In the genomic region with DNA sequence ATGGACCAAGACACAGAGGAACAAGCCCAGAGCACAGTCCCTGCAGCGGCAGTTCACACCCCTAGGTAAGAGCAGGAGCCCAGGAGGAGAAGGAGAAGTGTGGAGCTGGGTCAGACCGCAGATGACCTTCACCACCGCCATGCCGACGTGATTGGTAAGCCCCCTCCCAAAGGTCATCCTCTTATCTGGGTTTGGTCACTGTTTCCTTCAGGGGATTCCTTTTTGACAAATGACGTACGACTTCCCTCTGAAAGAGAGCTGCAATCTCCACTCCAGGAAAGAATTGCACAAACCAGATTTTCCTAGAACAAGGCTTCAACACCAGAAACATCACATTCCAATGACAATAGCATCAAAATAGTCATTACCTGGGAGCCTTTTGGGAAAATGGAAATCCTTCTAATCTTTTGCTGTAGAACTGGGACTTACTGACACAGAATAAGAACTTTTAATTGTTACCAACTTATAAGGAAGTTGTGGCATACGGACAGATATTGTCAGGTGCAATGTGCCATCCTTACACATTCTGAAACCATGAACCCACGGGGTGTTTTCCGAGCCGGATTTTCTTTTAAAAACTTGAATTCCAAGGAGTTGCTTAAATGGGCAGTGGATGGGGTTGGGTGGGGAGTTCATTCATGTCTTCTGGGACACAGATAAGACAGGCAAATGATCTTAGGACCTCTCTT, we compare ENCODE assay signal across 26 cellular contexts. TPM values are rescaled to one million over a fixed set of nuclear protein-coding genes. Genes with fewer than 3 reads are reported as not detected.
DNase-seq lines count a peak whose midpoint lies in the region; TF ChIP-seq lines count a peak whose summit lies in the region.
"Had no signal": no experiment of that assay in that cellular context is flagged by ENCODE, and none has a peak within 500 bp of the region (broad histone marks: within the 10 kb centered on the region; RNA-seq: fewer than 3 reads in every experiment).

No MANE protein-coding gene starts in this region.

- no peak overlapping the region for H4K91ac ChIP-seq in neuronal stem cell (ENCODE audit: low read depth, low read length, poor library complexity)

- H3K9me3 ChIP-seq in neuronal stem cell (replicated peaks in 1 of 2; ENCODE audit: control insufficient read depth in 2 of 2, insufficient read depth in 1 of 2, low read depth in 1 of 2, low read length in 2 of 2), result no peaks in the 10 kb centered on the region
- H3K9me3 ChIP-seq: BLaER1, Peyer's patch had no signal

- peaks cover 0 to 8% (median 0%) of the 10 kb centered on the region in 3 experiments for H3K27me3 ChIP-seq in neuronal stem cell (ENCODE audit: control insufficient read depth in 3 of 3, insufficient read depth in 3 of 3, low read depth in 1 of 3, low read length in 3 of 3)
- H3K27me3 ChIP-seq: BLaER1, Peyer's patch had no signal

- H2BK12ac ChIP-seq in neuronal stem cell (ENCODE audit: low read length), result peak overlapping the region; percentile 63

- H3K23ac ChIP-seq in neuronal stem cell (ENCODE audit: low read depth, low read length, poor library complexity), result no peak overlapping the region

- WGBS in neuronal stem cell (ENCODE audit: extremely low coverage in 2 of 2, insufficient read length in 2 of 2, insufficient replicate concordance in 1 of 2), 2 donors, result no CpG with 5 or more reads among the region's 11 CpGs

- no peak overlapping the region for H3K4me2 ChIP-seq in neuronal stem cell (ENCODE audit: insufficient read depth, low read length, poor library complexity, severe bottlenecking)
- H3K4me2 ChIP-seq: BLaER1 had no signal

- H4K8ac ChIP-seq in neuronal stem cell (ENCODE audit: low read depth, low read length), result no peak overlapping the region

- no peak overlapping the region for H2BK5ac ChIP-seq in neuronal stem cell (ENCODE audit: low read length)

- no peak overlapping the region for H2BK15ac ChIP-seq in neuronal stem cell (ENCODE audit: low read length)

- H3K27ac ChIP-seq in neuronal stem cell (replicated peaks; ENCODE audit: low read length), result no peak overlapping the region
- H3K27ac ChIP-seq: BLaER1, GM23248, Peyer's patch, SK-N-MC had no signal

- H2BK120ac ChIP-seq in neuronal stem cell (ENCODE audit: low read depth, low read length), result no peak overlapping the region

- DNase-seq in A172 (ENCODE audit: low spot score) (peak; percentile 52), NCI-H226 (peak; percentile 51), fibroblast of pulmonary artery (ENCODE audit: low read depth) (peak; percentile 32), neuronal stem cell (ENCODE audit: low spot score) (no peak), ecto neural progenitor cell (ENCODE audit: low spot score) (no peak), NCI-H524 (lab: John Stamatoyannopoulos, UW) (no peak)
- DNase-seq in stimulated activated CD4-positive, alpha-beta T cell treated with anti-CD3 and anti-CD28 coated beads, Interleukin-2, amount 100 ng/mL, for 48 hours, result no peak
- DNase-seq: CD4-positive, CD25-positive, alpha-beta regulatory T cell; COR-L47; DMS53; GM23248; H7; Kasumi-1; MV-4-11; NCI-H1105; NCI-H1436 treated with DMSO at 0.1 percent for 48 hours; NCI-H187 treated with DMSO at 0.1 percent for 48 hours; NCI-H2107; NCI-H446 treated with DMSO at 0.1 percent for 48 hours; NCI-H526 treated with DMSO at 0.1 percent for 48 hours; Peyer's patch; SHP77 treated with DMSO at 0.1 percent for 48 hours had no signal

- H3K4ac ChIP-seq in neuronal stem cell (ENCODE audit: low read length), result no peak overlapping the region

- no peak overlapping the region for H3K14ac ChIP-seq in neuronal stem cell (ENCODE audit: low read length)

- H3K9ac ChIP-seq in neuronal stem cell (ENCODE audit: low read depth, low read length, poor library complexity), result no peak overlapping the region
- H3K9ac ChIP-seq: BLaER1, GM23248 had no signal

- H3K36me3 ChIP-seq in neuronal stem cell (replicated peaks in 1 of 2; ENCODE audit: control insufficient read depth in 2 of 2, insufficient read depth in 2 of 2, low read length in 2 of 2), result no peaks in the 10 kb centered on the region
- H3K36me3 ChIP-seq: BLaER1, Peyer's patch had no signal

- peak overlapping the region; percentile 35 for H3K18ac ChIP-seq in neuronal stem cell (ENCODE audit: low read length)

- H2AK5ac ChIP-seq in neuronal stem cell (ENCODE audit: low read depth, low read length), result no peak overlapping the region

- H3K79me1 ChIP-seq in neuronal stem cell (ENCODE audit: low read depth, low read length), result no peaks in the 10 kb centered on the region

- peaks cover 7 to 9% of the 10 kb centered on the region in 2 donors for H3K4me1 ChIP-seq in neuronal stem cell (ENCODE audit: control insufficient read depth in 2 of 2, insufficient read depth in 1 of 2, low read depth in 1 of 2, low read length in 2 of 2)
- H3K4me1 ChIP-seq: BLaER1, Peyer's patch had no signal

- H3K4me3 ChIP-seq in fibroblast of pulmonary artery (replicated peaks; ENCODE audit: low read depth, low read length) (no peak overlapping the region), neuronal stem cell (ENCODE audit: low read length in 2 of 2) (peak overlapping the region in 1 of 2 donors; percentile 51)
- H3K4me3 ChIP-seq: BLaER1, GM23248, K562, Peyer's patch, SK-N-MC had no signal

- TF ChIP-seq CTCF in fibroblast of pulmonary artery (IDR thresholded peaks at IDR 0.05; ENCODE audit: low read length, missing control alignments), result no peak

- H2AFZ ChIP-seq in neuronal stem cell (ENCODE audit: low read length), result no peak overlapping the region
- H2AFZ ChIP-seq: GM23248 had no signal

RNA-seq across cellular contexts. Expression of a gene that starts 20.8 kb away (rescaled TPM):
- total RNA-seq in A172 (2014; rRNA removed; shearing (Covaris generic)), result 7.1 and 8.1 TPM in 2 replicates
- polyA plus RNA-seq in neuronal stem cell (2013, experiment 1 of 2), result 0.52 TPM
- polyA plus RNA-seq in neuronal stem cell (2013, experiment 2 of 2), result 0.62 TPM
- total RNA-seq: HepG2, K562 had no signal
- polyA plus RNA-seq: HepG2, K562 had no signal

Comparison
In these comparisons a context has a peak if more than half of its experiments do, and no peak if none do; other contexts are left out.
1. DNase-seq: peak in A172 (single experiment), NCI-H226 (single experiment) and fibroblast of pulmonary artery (single experiment); none in neuronal stem cell (single experiment), stimulated activated CD4-positive, alpha-beta T cell treated with anti-CD3 and anti-CD28 coated beads, Interleukin-2, amount 100 ng/mL, for 48 hours (0 of 2), ecto neural progenitor cell (single experiment) and NCI-H524 (0 of 2).